ENCODE assay signal across 14 cellular contexts in the genomic region with DNA sequence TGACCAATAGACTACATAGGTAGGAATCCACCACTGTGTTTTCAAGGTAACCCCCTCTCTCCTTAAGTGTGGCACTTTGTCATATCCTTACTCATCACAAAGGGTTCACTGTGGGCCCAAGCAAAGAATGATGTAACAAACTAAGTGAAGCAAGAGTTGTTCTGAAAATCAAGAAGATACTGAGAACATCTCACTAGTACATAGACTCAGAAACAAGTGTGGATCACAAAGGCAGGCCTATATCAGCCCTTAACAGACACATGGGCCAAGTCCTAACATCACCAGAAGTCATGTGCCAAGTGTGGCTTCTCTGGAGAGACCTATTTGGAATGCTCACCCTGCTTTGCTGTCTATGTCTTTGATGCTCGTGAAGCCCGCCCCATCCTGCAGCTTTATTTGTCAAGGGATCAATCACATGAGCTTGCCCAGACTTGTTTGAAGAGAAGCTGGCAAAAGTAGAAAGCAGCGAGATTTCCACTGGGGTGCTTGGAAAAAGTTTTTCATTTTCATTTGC.
DNase-seq lines count a peak whose midpoint lies in the region; ATAC-seq, FAIRE-seq and TF ChIP-seq lines count a peak whose summit lies in the region.
"Had no signal": no experiment of that assay in that cellular context is flagged by ENCODE, and none has a peak within 500 bp of the region (broad histone marks: within the 10 kb centered on the region; RNA-seq: fewer than 3 reads in every experiment).

No MANE protein-coding gene starts in this region.

- H3K36me3 ChIP-seq in transverse colon (no peaks in the 10 kb centered on the region), kidney (ENCODE audit: control insufficient read depth in 1 of 2, insufficient read depth in 2 of 2, low read length in 2 of 2) (no peaks in the 10 kb centered on the region)
- no peaks in the 10 kb centered on the region for H3K36me3 ChIP-seq in CD4-positive, alpha-beta memory T cell (ENCODE audit: insufficient read depth, low read length)

- H3K4me3 Mint-ChIP-seq in activated CD4-positive, alpha-beta T cell treated with anti-CD3 and anti-CD28 coated beads for 36 hours = no peak overlapping the region
- H3K4me3 Mint-ChIP-seq in CD4-positive, alpha-beta memory T cell = no peak overlapping the region

- H3K9me3 ChIP-seq in right cardiac atrium (ENCODE audit: control insufficient read depth, low read length) = no peaks in the 10 kb centered on the region
- H3K9me3 ChIP-seq in transverse colon = no peaks in the 10 kb centered on the region
- H3K9me3 ChIP-seq in CD4-positive, alpha-beta memory T cell (ENCODE audit: control insufficient read depth in 1 of 2, low read length in 2 of 2) = no peaks in the 10 kb centered on the region
- peaks cover 0 to 6% of the 10 kb centered on the region in 2 donors for H3K9me3 ChIP-seq in kidney (ENCODE audit: control insufficient read depth in 1 of 2, low read length in 2 of 2)

- WGBS in right cardiac atrium = 79% methylated on average over 3 of the region's 3 CpGs
- WGBS in transverse colon (ENCODE audit: low coverage in 1 of 2), 2 donors = 93 to 100% methylated on average over 3 of the region's 3 CpGs

- H3K9ac ChIP-seq in kidney (ENCODE audit: low read length in 2 of 2) = no peak overlapping the region

- H3K9me3 Mint-ChIP-seq in activated CD4-positive, alpha-beta T cell treated with anti-CD3 and anti-CD28 coated beads for 36 hours (ENCODE audit: low read depth) = no peaks in the 10 kb centered on the region
- no peaks in the 10 kb centered on the region for H3K9me3 Mint-ChIP-seq in CD4-positive, alpha-beta memory T cell

- POLR2A ChIA-PET in activated CD4-positive, alpha-beta T cell treated with anti-CD3 and anti-CD28 coated beads for 36 hours (lab: Charles Lee) = interaction anchor here (0.6 kb wide), 1 partner anchor 15 kb away, joined by 5 read pairs; no protein-coding TSS in a partner anchor
- POLR2A ChIA-PET in CD4-positive, alpha-beta memory T cell (lab: Charles Lee; ENCODE audit: partially characterized antibody) = no interaction called here

- H3K4me1 Mint-ChIP-seq in activated CD4-positive, alpha-beta T cell treated with anti-CD3 and anti-CD28 coated beads for 36 hours = peaks cover 24% of the 10 kb centered on the region
- peaks cover 17 to 35% (median 26%) of the 10 kb centered on the region in 4 donors for H3K4me1 Mint-ChIP-seq in CD4-positive, alpha-beta memory T cell

- H3K27me3 ChIP-seq in right cardiac atrium (ENCODE audit: control insufficient read depth, insufficient read depth) (no peaks in the 10 kb centered on the region), transverse colon (no peaks in the 10 kb centered on the region)
- H3K27me3 ChIP-seq in CD4-positive, alpha-beta memory T cell (ENCODE audit: insufficient read depth, low read length) = no peaks in the 10 kb centered on the region
- H3K27me3 ChIP-seq: dorsolateral prefrontal cortex had no signal

- H3K27me3 Mint-ChIP-seq in activated CD4-positive, alpha-beta T cell treated with anti-CD3 and anti-CD28 coated beads for 36 hours = no peaks in the 10 kb centered on the region
- H3K27me3 Mint-ChIP-seq in CD4-positive, alpha-beta memory T cell = peaks cover 2 to 3% of the 10 kb centered on the region in 2 donors

- in situ Hi-C loops in transverse colon (cut with MboI; ENCODE audit: low pct_ligation_motif_present in 1 of 4, low pct_unique_long_range_greater_than_20kb in 1 of 4, low sequenced_read_pairs in 3 of 4) = no loop called here

- ATAC-seq in activated CD4-positive, alpha-beta T cell treated with anti-CD3 and anti-CD28 coated beads for 36 hours = peak; percentile 82
- ATAC-seq in right cardiac atrium = peak; percentile 49 to 50
- no peak for ATAC-seq in HG03457 (IDR thresholded peaks at IDR 0.05; ENCODE audit: unreplicated experiment)

- DNase-seq in activated CD4-positive, alpha-beta T cell treated with anti-CD3 and anti-CD28 coated beads for 36 hours = no peak
- DNase-seq in activated CD4-positive, alpha-beta T cell treated with anti-CD3 and anti-CD28 coated beads for 4 hours = no peak
- DNase-seq in SHP77 treated with DMSO at 0.1 percent for 48 hours (lab: John Stamatoyannopoulos, UW) (peak; percentile 91), right cardiac atrium (peak in 1 of 3 donors; percentile 46), transverse colon (no peak), kidney (no peak)
- DNase-seq in CD4-positive, alpha-beta memory T cell = no peak
- DNase-seq: ACHN; activated T-cell treated with anti-CD3 and anti-CD28 coated beads, Interleukin-2, amount 50 U/mL, for 1 hour; dorsolateral prefrontal cortex; NCI-H1436 treated with DMSO at 0.1 percent for 48 hours; posterior cingulate gyrus had no signal

- TF ChIP-seq POLR2A in transverse colon (IDR thresholded peaks at IDR 0.05) = no peak

- no peak for TF ChIP-seq CTCF in transverse colon (IDR thresholded peaks at IDR 0.05)
- no peak for TF ChIP-seq CTCF in kidney (IDR thresholded peaks at IDR 0.05; ENCODE audit: borderline replicate concordance, extremely low read depth, insufficient read depth)

- intact Hi-C loops in activated CD4-positive, alpha-beta T cell treated with anti-CD3 and anti-CD28 coated beads for 36 hours (cut with DNase I, micrococcal nuclease) = no loop called here
- intact Hi-C loops in right cardiac atrium (cut with DNase I) (no loop called here), transverse colon (cut with DNase I; ENCODE audit: low total_unique reads) (no loop called here), kidney (cut with DNase I) (no loop called here)
- intact Hi-C loops in CD4-positive, alpha-beta memory T cell (cut with micrococcal nuclease) = no loop called here

- CTCF ChIA-PET in activated CD4-positive, alpha-beta T cell treated with anti-CD3 and anti-CD28 coated beads for 36 hours (lab: Charles Lee) = no interaction called here
- CTCF ChIA-PET in CD4-positive, alpha-beta memory T cell (lab: Charles Lee; ENCODE audit: partially characterized antibody) = interaction anchor here (0.6 to 1.5 kb wide), 3 partner anchors 29 to 72 kb away, joined by 3 to 4 read pairs (median 3); no protein-coding TSS in a partner anchor

- H3K4me1 ChIP-seq in right cardiac atrium (ENCODE audit: control insufficient read depth, insufficient read depth, low read length) = peaks cover 3% of the 10 kb centered on the region
- H3K4me1 ChIP-seq in transverse colon = peaks cover 0 to 25% (median 12%) of the 10 kb centered on the region in 4 donors
- H3K4me1 ChIP-seq in CD4-positive, alpha-beta memory T cell (ENCODE audit: insufficient read depth, low read length) = peaks cover 29% of the 10 kb centered on the region
- H3K4me1 ChIP-seq in kidney (ENCODE audit: control insufficient read depth in 1 of 2, insufficient read depth in 1 of 2, low read depth in 1 of 2, low read length in 2 of 2) = peaks cover 0 to 3% of the 10 kb centered on the region in 2 donors

- H3K27ac ChIP-seq in right cardiac atrium (ENCODE audit: low read length) (no peak overlapping the region), transverse colon (peak overlapping the region in 3 of 4 donors; percentile 11 to 70 (median 35)), kidney (ENCODE audit: low read depth in 2 of 2, low read length in 2 of 2) (no peak overlapping the region)
- no peak overlapping the region for H3K27ac ChIP-seq in CD4-positive, alpha-beta memory T cell (ENCODE audit: low read depth, low read length)

- H3K4me3 ChIP-seq in right cardiac atrium (ENCODE audit: low read length) (no peak overlapping the region), transverse colon (no peak overlapping the region), kidney (ENCODE audit: low read length in 2 of 2) (no peak overlapping the region)
- H3K4me3 ChIP-seq in CD4-positive, alpha-beta memory T cell (ENCODE audit: low read length in 2 of 2) = no peak overlapping the region
- H3K4me3 ChIP-seq: dorsolateral prefrontal cortex had no signal

- no peaks in the 10 kb centered on the region for H3K36me3 Mint-ChIP-seq in activated CD4-positive, alpha-beta T cell treated with anti-CD3 and anti-CD28 coated beads for 36 hours (ENCODE audit: low read depth)
- no peaks in the 10 kb centered on the region for H3K36me3 Mint-ChIP-seq in CD4-positive, alpha-beta memory T cell

- no peak overlapping the region for H3K27ac Mint-ChIP-seq in activated CD4-positive, alpha-beta T cell treated with anti-CD3 and anti-CD28 coated beads for 36 hours
- peak overlapping the region in 1 of 7 donors; percentile 64 for H3K27ac Mint-ChIP-seq in CD4-positive, alpha-beta memory T cell

- no peak for FAIRE-seq in kidney (lab: Jason Lieb, UNC)
- FAIRE-seq: islet of Langerhans had no signal

- no peak for TF ChIP-seq EP300 in transverse colon (IDR thresholded peaks at IDR 0.05; ENCODE audit: low read depth)

Comparison
In these comparisons a context has a peak if more than half of its experiments do, and no peak if none do; other contexts are left out.
1. H3K27ac ChIP-seq: peak in transverse colon (3 of 4); none in right cardiac atrium (single experiment), CD4-positive, alpha-beta memory T cell (single experiment) and kidney (0 of 2).